In the genomic region with DNA sequence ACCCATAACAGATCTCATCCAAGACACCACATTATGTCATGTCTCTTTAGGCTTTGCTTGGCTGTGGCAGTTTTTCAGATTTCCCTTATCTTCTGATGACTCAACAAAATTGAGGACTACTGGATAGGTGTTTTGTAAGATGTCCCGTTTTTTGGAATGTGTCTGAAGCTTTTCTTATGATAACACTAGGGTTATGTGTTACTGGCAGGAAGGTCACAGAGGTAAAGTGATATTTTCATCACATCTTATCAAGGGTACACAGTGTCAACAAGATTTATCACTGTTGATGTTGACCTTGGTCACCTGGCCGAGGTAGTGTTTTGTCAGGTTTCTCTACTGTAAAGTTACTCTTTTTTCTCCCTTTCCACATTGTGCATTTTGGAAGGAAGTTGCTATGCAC, we compare ENCODE assay signal across 2 cellular contexts.
TF ChIP-seq lines count a peak whose summit lies in the region.

No MANE protein-coding gene starts in this region.

TF ChIP-seq in K562, 482 proteins besides CTCF, POLR2A, EP300 and RAD21 (continued from another document):
- TF ChIP-seq, protein P1, sequence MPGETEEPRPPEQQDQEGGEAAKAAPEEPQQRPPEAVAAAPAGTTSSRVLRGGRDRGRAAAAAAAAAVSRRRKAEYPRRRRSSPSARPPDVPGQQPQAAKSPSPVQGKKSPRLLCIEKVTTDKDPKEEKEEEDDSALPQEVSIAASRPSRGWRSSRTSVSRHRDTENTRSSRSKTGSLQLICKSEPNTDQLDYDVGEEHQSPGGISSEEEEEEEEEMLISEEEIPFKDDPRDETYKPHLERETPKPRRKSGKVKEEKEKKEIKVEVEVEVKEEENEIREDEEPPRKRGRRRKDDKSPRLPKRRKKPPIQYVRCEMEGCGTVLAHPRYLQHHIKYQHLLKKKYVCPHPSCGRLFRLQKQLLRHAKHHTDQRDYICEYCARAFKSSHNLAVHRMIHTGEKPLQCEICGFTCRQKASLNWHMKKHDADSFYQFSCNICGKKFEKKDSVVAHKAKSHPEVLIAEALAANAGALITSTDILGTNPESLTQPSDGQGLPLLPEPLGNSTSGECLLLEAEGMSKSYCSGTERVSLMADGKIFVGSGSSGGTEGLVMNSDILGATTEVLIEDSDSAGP (CRISPR knock-in tag; IDR thresholded peaks at IDR 0.05), result no peak
- TF ChIP-seq BRD9 (IDR thresholded peaks at IDR 0.05; ENCODE audit: low read depth, partially characterized antibody), result no peak
- no peak for TF ChIP-seq SREBF2 (CRISPR knock-in tag; IDR thresholded peaks at IDR 0.05)
- peak; percentile 9; the same call in 1 of the 2 replicates for TF ChIP-seq CEBPB (tag; IDR thresholded peaks at IDR 0.05)
- TF ChIP-seq MTF1 (CRISPR knock-in tag; IDR thresholded peaks at IDR 0.05; ENCODE audit: borderline replicate concordance), result no peak

TF ChIP-seq in HepG2, 621 proteins besides CTCF, POLR2A, EP300 and RAD21 (continued from another document):
- TF ChIP-seq HMG20B (CRISPR knock-in tag; conservative IDR thresholded peaks at IDR 0.05) (peak; percentile 59; the same call in 1 of the 2 replicates), MAFF (IDR thresholded peaks at IDR 0.05; ENCODE audit: low read depth, low read length) (peak; percentile 84), HOXD1 (CRISPR knock-in tag; IDR thresholded peaks at IDR 0.05) (0 out of 2 replicates have a peak, but pooled peaks have one; percentile 39), TEAD3 (CRISPR knock-in tag; optimal IDR thresholded peaks at IDR 0.05; ENCODE audit: borderline replicate concordance) (peak; percentile 15), ZNF160 (CRISPR knock-in tag; IDR thresholded peaks at IDR 0.05) (no peak), NKX3-1 (CRISPR knock-in tag; IDR thresholded peaks at IDR 0.05) (no peak)
